Comparison of ENCODE assay signal across 1 cellular context in genomic region chr11:67482736-67483497, GRCh38.
A peak's percentile ranks its signal among the peaks of the same experiment; 100 is the strongest.
TF ChIP-seq lines count a peak whose summit lies in the region.

TSS of gene AIP (plus strand) at chr11:67483026. CDS start at chr11:67483159, 133 bp downstream.

TF ChIP-seq in HepG2, 621 proteins besides CTCF, POLR2A, EP300 and RAD21 (continued from another document and continues in another):
- TF ChIP-seq STAT6 (CRISPR knock-in tag; IDR thresholded peaks at IDR 0.05; ENCODE audit: borderline replicate concordance) (peak; percentile 48; the same call in 1 of the 2 replicates), KIAA2018 (CRISPR knock-in tag; IDR thresholded peaks at IDR 0.05; ENCODE audit: borderline replicate concordance) (peak; percentile 42; the same call in 1 of the 2 replicates), FOSL2 (CRISPR knock-in tag; IDR thresholded peaks at IDR 0.05) (0 out of 2 replicates have a peak, but pooled peaks have one; percentile 46), ZC3H13 (CRISPR knock-in tag; IDR thresholded peaks at IDR 0.05) (peak; percentile 77; the same call in 1 of the 2 replicates), ZNF761 (CRISPR knock-in tag; conservative IDR thresholded peaks at IDR 0.05) (peak; percentile 95), BCL6 (CRISPR knock-in tag; IDR thresholded peaks at IDR 0.05) (peak; percentile 65), PREB (CRISPR knock-in tag; IDR thresholded peaks at IDR 0.05) (no peak), ZNF382 (CRISPR knock-in tag; IDR thresholded peaks at IDR 0.05; ENCODE audit: borderline replicate concordance) (no peak), NFIB (CRISPR knock-in tag; IDR thresholded peaks at IDR 0.05; ENCODE audit: borderline replicate concordance) (no peak), SMARCC2 (IDR thresholded peaks at IDR 0.05) (no peak), ZBTB34 (CRISPR knock-in tag; IDR thresholded peaks at IDR 0.05) (peak; percentile 88; the same call in 1 of the 2 replicates), FOXA3 (CRISPR knock-in tag; IDR thresholded peaks at IDR 0.05) (0 out of 2 replicates have a peak, but pooled peaks have one; percentile 57), GABPA (IDR thresholded peaks at IDR 0.05; ENCODE audit: low read depth, low read length) (peak; percentile 48; the same call in 1 of the 2 replicates), GABPA (CRISPR knock-in tag; IDR thresholded peaks at IDR 0.05; ENCODE audit: low read depth) (peak; percentile 85), MEIS1 (CRISPR knock-in tag; IDR thresholded peaks at IDR 0.05; ENCODE audit: borderline replicate concordance) (peak; percentile 95), CERS6 (CRISPR knock-in tag; IDR thresholded peaks at IDR 0.05) (peak; percentile 88; the same call in 1 of the 2 replicates), SMYD3 (CRISPR knock-in tag; IDR thresholded peaks at IDR 0.05) (peak; percentile 99), ZNF792 (CRISPR knock-in tag; IDR thresholded peaks at IDR 0.05) (peak; percentile 96), ZNF33B (CRISPR knock-in tag; IDR thresholded peaks at IDR 0.05) (peak; percentile 98), NCOA2 (CRISPR knock-in tag; IDR thresholded peaks at IDR 0.05) (peak; percentile 72), ZSCAN9 (CRISPR knock-in tag; IDR thresholded peaks at IDR 0.05; ENCODE audit: borderline replicate concordance) (peak; percentile 86; the same call in 1 of the 2 replicates), PBX2 (CRISPR knock-in tag; IDR thresholded peaks at IDR 0.05) (peak; percentile 91), DR1 (CRISPR knock-in tag; IDR thresholded peaks at IDR 0.05) (peak; percentile 73), ZSCAN12 (CRISPR knock-in tag; IDR thresholded peaks at IDR 0.05) (0 out of 2 replicates have a peak, but pooled peaks have one; percentile 32), PHF8 (CRISPR knock-in tag; IDR thresholded peaks at IDR 0.05) (peak; percentile 76), SMAD9 (CRISPR knock-in tag; IDR thresholded peaks at IDR 0.05) (peak; percentile 98), ZNF275 (CRISPR knock-in tag; IDR thresholded peaks at IDR 0.05; ENCODE audit: borderline replicate concordance) (peak; percentile 98; the same call in 1 of the 2 replicates), SOX6 (IDR thresholded peaks at IDR 0.05) (no peak), SOX6 (CRISPR knock-in tag; IDR thresholded peaks at IDR 0.05) (no peak; the same call in none of the 2 replicates), ZBTB1 (CRISPR knock-in tag; IDR thresholded peaks at IDR 0.05; ENCODE audit: borderline replicate concordance) (no peak; the same call in 1 of the 2 replicates), NRL (CRISPR knock-in tag; IDR thresholded peaks at IDR 0.05; ENCODE audit: borderline replicate concordance) (peak; percentile 99), BCLAF1 (IDR thresholded peaks at IDR 0.05) (no peak), SSRP1 (CRISPR knock-in tag; IDR thresholded peaks at IDR 0.05) (no peak), ZNF572 (CRISPR knock-in tag; IDR thresholded peaks at IDR 0.05) (peak; percentile 96), TFE3 (CRISPR knock-in tag; IDR thresholded peaks at IDR 0.05) (peak; percentile 84), NCOA1 (CRISPR knock-in tag; IDR thresholded peaks at IDR 0.05) (0 out of 2 replicates have a peak, but pooled peaks have one; percentile 50), JUN (CRISPR knock-in tag; IDR thresholded peaks at IDR 0.05) (peak; percentile 77; the same call in 1 of the 2 replicates), FOXM1 (CRISPR knock-in tag; IDR thresholded peaks at IDR 0.05) (0 out of 2 replicates have a peak, but pooled peaks have one; percentile 72), ZNF317 (CRISPR knock-in tag; IDR thresholded peaks at IDR 0.05) (peak; percentile 89), RAD51 (IDR thresholded peaks at IDR 0.05; ENCODE audit: borderline replicate concordance) (no peak)
